Comparison of ENCODE assay signal across 15 cellular contexts in genomic region chr6:7157752-7158616, GRCh38. TPM values are rescaled to one million over a fixed set of nuclear protein-coding genes. Genes with fewer than 3 reads are reported as not detected.
DNase-seq lines count a peak whose midpoint lies in the region; ATAC-seq and TF ChIP-seq lines count a peak whose summit lies in the region.
"Had no signal": no experiment of that assay in that cellular context is flagged by ENCODE, and none has a peak within 500 bp of the region (broad histone marks: within the 10 kb centered on the region; RNA-seq: fewer than 3 reads in every experiment).

No MANE protein-coding gene starts in this region.

- H3K27me3 Mint-ChIP-seq in natural killer cell treated with Interleukin-12 subunit alpha and Interleukin-12 subunit beta and Interleukin-15 and Interleukin-18, amount 100 ng/mL, for 72 hours: no peaks in the 10 kb centered on the region
- H3K27me3 Mint-ChIP-seq in natural killer cell (ENCODE audit: low read depth in 2 of 2): no peaks in the 10 kb centered on the region
- H3K27me3 Mint-ChIP-seq in activated naive CD8-positive, alpha-beta T cell treated with anti-CD3 and anti-CD28 coated beads, Interleukin-2, amount 50 U/mL, for 24 hours: no peaks in the 10 kb centered on the region
- H3K27me3 Mint-ChIP-seq: activated CD4-positive, alpha-beta T cell treated with anti-CD3 and anti-CD28 coated beads, Interleukin-2, amount 10 ng/mL, durations not matched to agents 7 days and 5 days had no signal

- intact Hi-C loops in natural killer cell (cut with micrococcal nuclease) (no loop called here), aorta (cut with DNase I) (no loop called here)

- no peak overlapping the region for H3K27ac ChIP-seq in aorta (ENCODE audit: low read depth in 1 of 2, low read length in 2 of 2)
- H3K27ac ChIP-seq: BLaER1 treated with 17β-estradiol and CSF1 and Interleukin-3, amounts not matched to agents 10 nM and 100 nM; PC-9 had no signal

- no peaks in the 10 kb centered on the region for H3K9me3 ChIP-seq in aorta (ENCODE audit: control insufficient read depth, low read length)
- H3K9me3 ChIP-seq: BLaER1 treated with 17β-estradiol and CSF1 and Interleukin-3, amounts not matched to agents 10 nM and 100 nM had no signal

- H3K9me3 Mint-ChIP-seq in natural killer cell treated with Interleukin-12 subunit alpha and Interleukin-12 subunit beta and Interleukin-15 and Interleukin-18, amount 100 ng/mL, for 72 hours: no peaks in the 10 kb centered on the region
- no peaks in the 10 kb centered on the region for H3K9me3 Mint-ChIP-seq in natural killer cell
- H3K9me3 Mint-ChIP-seq in activated naive CD8-positive, alpha-beta T cell treated with anti-CD3 and anti-CD28 coated beads, Interleukin-2, amount 50 U/mL, for 24 hours: no peaks in the 10 kb centered on the region
- H3K9me3 Mint-ChIP-seq: activated CD4-positive, alpha-beta T cell treated with anti-CD3 and anti-CD28 coated beads, Interleukin-2, amount 10 ng/mL, durations not matched to agents 7 days and 5 days had no signal

- H3K27ac Mint-ChIP-seq in natural killer cell treated with Interleukin-12 subunit alpha and Interleukin-12 subunit beta and Interleukin-15 and Interleukin-18, amount 100 ng/mL, for 72 hours: peak overlapping the region; percentile 71 to 96
- H3K27ac Mint-ChIP-seq in natural killer cell: peak overlapping the region in 1 of 2 donors; percentile 37
- no peak overlapping the region for H3K27ac Mint-ChIP-seq in activated naive CD8-positive, alpha-beta T cell treated with anti-CD3 and anti-CD28 coated beads, Interleukin-2, amount 50 U/mL, for 24 hours
- H3K27ac Mint-ChIP-seq: activated CD4-positive, alpha-beta T cell treated with anti-CD3 and anti-CD28 coated beads, Interleukin-2, amount 10 ng/mL, durations not matched to agents 7 days and 5 days had no signal

- peaks cover 74 to 78% of the 10 kb centered on the region in 2 donors for H3K4me1 Mint-ChIP-seq in natural killer cell treated with Interleukin-12 subunit alpha and Interleukin-12 subunit beta and Interleukin-15 and Interleukin-18, amount 100 ng/mL, for 72 hours (ENCODE audit: low read depth in 2 of 2)
- peaks cover 71 to 73% of the 10 kb centered on the region in 2 donors for H3K4me1 Mint-ChIP-seq in natural killer cell
- H3K4me1 Mint-ChIP-seq in activated naive CD8-positive, alpha-beta T cell treated with anti-CD3 and anti-CD28 coated beads, Interleukin-2, amount 50 U/mL, for 24 hours: peaks cover 86% of the 10 kb centered on the region

- no peak overlapping the region for H3K4me3 ChIP-seq in aorta (ENCODE audit: low read length in 2 of 2)
- H3K4me3 ChIP-seq: BLaER1 treated with 17β-estradiol and CSF1 and Interleukin-3, amounts not matched to agents 10 nM and 100 nM; PC-9 had no signal

- 80 to 82% methylated on average over 6 of the region's 6 CpGs for WGBS in aorta, 2 donors

- H3K36me3 Mint-ChIP-seq in natural killer cell treated with Interleukin-12 subunit alpha and Interleukin-12 subunit beta and Interleukin-15 and Interleukin-18, amount 100 ng/mL, for 72 hours: no peaks in the 10 kb centered on the region
- no peaks in the 10 kb centered on the region for H3K36me3 Mint-ChIP-seq in natural killer cell
- H3K36me3 Mint-ChIP-seq in activated naive CD8-positive, alpha-beta T cell treated with anti-CD3 and anti-CD28 coated beads, Interleukin-2, amount 50 U/mL, for 24 hours (ENCODE audit: low read depth): peaks cover 9% of the 10 kb centered on the region

- DNase-seq in natural killer cell treated with Interleukin-12 subunit alpha and Interleukin-12 subunit beta and Interleukin-15 and Interleukin-18, amount 100 ng/mL, for 72 hours (ENCODE audit: low spot score): no peak
- DNase-seq in natural killer cell (no peak), left lobe of liver (ENCODE audit: low spot score) (no peak), aorta (no peak), amygdala (lab: John Stamatoyannopoulos, UW) (no peak), middle frontal gyrus (ENCODE audit: extremely low spot score, low spot score) (no peak)
- DNase-seq in activated naive CD8-positive, alpha-beta T cell treated with anti-CD3 and anti-CD28 coated beads, Interleukin-2, amount 50 U/mL, for 24 hours: no peak
- DNase-seq: activated CD4-positive, alpha-beta T cell treated with anti-CD3 and anti-CD28 coated beads, Interleukin-2, amount 10 ng/mL, durations not matched to agents 7 days and 5 days; anterior cingulate cortex; mammary epithelial cell; NCI-H1092; PC-9; stimulated activated naive CD8-positive, alpha-beta T cell treated with anti-CD3 and anti-CD28 coated beads, Interleukin-15, Interleukin-2, amounts not matched to agents 100 U/mL and 50 U/mL, for 24 hours had no signal

- peak overlapping the region; percentile 43 for H3K4me3 Mint-ChIP-seq in natural killer cell treated with Interleukin-12 subunit alpha and Interleukin-12 subunit beta and Interleukin-15 and Interleukin-18, amount 100 ng/mL, for 72 hours
- no peak overlapping the region for H3K4me3 Mint-ChIP-seq in natural killer cell
- H3K4me3 Mint-ChIP-seq in activated naive CD8-positive, alpha-beta T cell treated with anti-CD3 and anti-CD28 coated beads, Interleukin-2, amount 50 U/mL, for 24 hours: peak overlapping the region; percentile 4
- H3K4me3 Mint-ChIP-seq: activated CD4-positive, alpha-beta T cell treated with anti-CD3 and anti-CD28 coated beads, Interleukin-2, amount 10 ng/mL, durations not matched to agents 7 days and 5 days had no signal

- H3K36me3 ChIP-seq in aorta (ENCODE audit: control insufficient read depth in 1 of 2, insufficient read depth in 2 of 2, low read length in 1 of 2): no peaks in the 10 kb centered on the region

- no peaks in the 10 kb centered on the region for H3K27me3 ChIP-seq in aorta (ENCODE audit: control insufficient read depth in 1 of 2, insufficient read depth in 2 of 2, low read length in 1 of 2)
- H3K27me3 ChIP-seq: BLaER1 treated with 17β-estradiol and CSF1 and Interleukin-3, amounts not matched to agents 10 nM and 100 nM had no signal

- peaks cover 3 to 4% of the 10 kb centered on the region in 2 donors for H3K4me1 ChIP-seq in aorta (ENCODE audit: control insufficient read depth in 1 of 2, insufficient read depth in 2 of 2, low read length in 2 of 2)

- no peak for ATAC-seq in natural killer cell treated with Interleukin-12 subunit alpha and Interleukin-12 subunit beta and Interleukin-15 and Interleukin-18, amount 100 ng/mL, for 72 hours
- ATAC-seq in natural killer cell: no peak
- ATAC-seq in activated naive CD8-positive, alpha-beta T cell treated with anti-CD3 and anti-CD28 coated beads, Interleukin-2, amount 50 U/mL, for 24 hours: no peak
- peak; percentile 33 for ATAC-seq in left lobe of liver
- peak; percentile 23 for ATAC-seq in aorta (ENCODE audit: low FRiP score)
- ATAC-seq in HG02852 (IDR thresholded peaks at IDR 0.05; ENCODE audit: unreplicated experiment): no peak
- ATAC-seq: stimulated activated naive CD8-positive, alpha-beta T cell treated with anti-CD3 and anti-CD28 coated beads, Interleukin-15, Interleukin-2, amounts not matched to agents 100 U/mL and 50 U/mL, for 24 hours had no signal

- no peak for TF ChIP-seq CTCF in natural killer cell (IDR thresholded peaks at IDR 0.05)

RNA-seq across cellular contexts. Expression of gene RREB1, which starts 50.2 kb away (rescaled TPM):
- total RNA-seq in natural killer cell treated with Interleukin-12 subunit alpha and Interleukin-12 subunit beta and Interleukin-15 and Interleukin-18, amount 100 ng/mL, for 72 hours: 10 to 100 TPM; 20.6 to 27.5 TPM
- total RNA-seq in natural killer cell (10 to 100 TPM; 42.2 to 51.8 (median 44.0) TPM), left lobe of liver (43.3 TPM), aorta (10 to 100 TPM; 30.7 to 44.7 TPM)
- polyA plus RNA-seq in aorta: 1 to 10 TPM; 3.5 to 4.9 TPM

Comparison
In these comparisons a context has a peak if more than half of its experiments do, and no peak if none do; other contexts are left out.
1. ATAC-seq: peak in left lobe of liver (single experiment) and aorta (single experiment); none in natural killer cell treated with Interleukin-12 subunit alpha and Interleukin-12 subunit beta and Interleukin-15 and Interleukin-18, amount 100 ng/mL, for 72 hours (0 of 2), natural killer cell (0 of 3), activated naive CD8-positive, alpha-beta T cell treated with anti-CD3 and anti-CD28 coated beads, Interleukin-2, amount 50 U/mL, for 24 hours (single experiment) and HG02852 (single experiment).